1 cellular context compared by ENCODE assay signal in genomic region chr7:151404216-151405011, GRCh38.
TF ChIP-seq lines count a peak whose summit lies in the region.

No MANE protein-coding gene starts in this region.

TF ChIP-seq in K562, 482 proteins besides CTCF, POLR2A, EP300 and RAD21 (continued from another document and continues in another):
- TF ChIP-seq ZBTB33 (CRISPR knock-in tag; IDR thresholded peaks at IDR 0.05): peak; percentile 87
- TF ChIP-seq JUN (IDR thresholded peaks at IDR 0.05; ENCODE audit: borderline replicate concordance, low read depth, low read length): peak; percentile 67; the same call in 1 of the 2 replicates
- TF ChIP-seq JUN (CRISPR knock-in tag; IDR thresholded peaks at IDR 0.05; ENCODE audit: borderline replicate concordance): no peak
- TF ChIP-seq, protein P1, sequence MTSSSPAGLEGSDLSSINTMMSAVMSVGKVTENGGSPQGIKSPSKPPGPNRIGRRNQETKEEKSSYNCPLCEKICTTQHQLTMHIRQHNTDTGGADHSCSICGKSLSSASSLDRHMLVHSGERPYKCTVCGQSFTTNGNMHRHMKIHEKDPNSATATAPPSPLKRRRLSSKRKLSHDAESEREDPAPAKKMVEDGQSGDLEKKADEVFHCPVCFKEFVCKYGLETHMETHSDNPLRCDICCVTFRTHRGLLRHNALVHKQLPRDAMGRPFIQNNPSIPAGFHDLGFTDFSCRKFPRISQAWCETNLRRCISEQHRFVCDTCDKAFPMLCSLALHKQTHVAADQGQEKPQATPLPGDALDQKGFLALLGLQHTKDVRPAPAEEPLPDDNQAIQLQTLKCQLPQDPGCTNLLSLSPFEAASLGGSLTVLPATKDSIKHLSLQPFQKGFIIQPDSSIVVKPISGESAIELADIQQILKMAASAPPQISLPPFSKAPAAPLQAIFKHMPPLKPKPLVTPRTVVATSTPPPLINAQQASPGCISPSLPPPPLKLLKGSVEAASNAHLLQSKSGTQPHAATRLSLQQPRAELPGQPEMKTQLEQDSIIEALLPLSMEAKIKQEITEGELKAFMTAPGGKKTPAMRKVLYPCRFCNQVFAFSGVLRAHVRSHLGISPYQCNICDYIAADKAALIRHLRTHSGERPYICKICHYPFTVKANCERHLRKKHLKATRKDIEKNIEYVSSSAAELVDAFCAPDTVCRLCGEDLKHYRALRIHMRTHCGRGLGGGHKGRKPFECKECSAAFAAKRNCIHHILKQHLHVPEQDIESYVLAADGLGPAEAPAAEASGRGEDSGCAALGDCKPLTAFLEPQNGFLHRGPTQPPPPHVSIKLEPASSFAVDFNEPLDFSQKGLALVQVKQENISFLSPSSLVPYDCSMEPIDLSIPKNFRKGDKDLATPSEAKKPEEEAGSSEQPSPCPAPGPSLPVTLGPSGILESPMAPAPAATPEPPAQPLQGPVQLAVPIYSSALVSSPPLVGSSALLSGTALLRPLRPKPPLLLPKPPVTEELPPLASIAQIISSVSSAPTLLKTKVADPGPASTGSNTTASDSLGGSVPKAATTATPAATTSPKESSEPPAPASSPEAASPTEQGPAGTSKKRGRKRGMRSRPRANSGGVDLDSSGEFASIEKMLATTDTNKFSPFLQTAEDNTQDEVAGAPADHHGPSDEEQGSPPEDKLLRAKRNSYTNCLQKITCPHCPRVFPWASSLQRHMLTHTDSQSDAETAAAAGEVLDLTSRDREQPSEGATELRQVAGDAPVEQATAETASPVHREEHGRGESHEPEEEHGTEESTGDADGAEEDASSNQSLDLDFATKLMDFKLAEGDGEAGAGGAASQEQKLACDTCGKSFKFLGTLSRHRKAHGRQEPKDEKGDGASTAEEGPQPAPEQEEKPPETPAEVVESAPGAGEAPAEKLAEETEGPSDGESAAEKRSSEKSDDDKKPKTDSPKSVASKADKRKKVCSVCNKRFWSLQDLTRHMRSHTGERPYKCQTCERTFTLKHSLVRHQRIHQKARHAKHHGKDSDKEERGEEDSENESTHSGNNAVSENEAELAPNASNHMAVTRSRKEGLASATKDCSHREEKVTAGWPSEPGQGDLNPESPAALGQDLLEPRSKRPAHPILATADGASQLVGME (CRISPR knock-in tag; IDR thresholded peaks at IDR 0.05): no peak
- 0 out of 2 replicates have a peak, but pooled peaks have one; percentile 21 for TF ChIP-seq MBD2 (IDR thresholded peaks at IDR 0.05; ENCODE audit: borderline replicate concordance, low read depth)
- TF ChIP-seq TBL1XR1 (IDR thresholded peaks at IDR 0.05; ENCODE audit: low read length in 2 of 2): 0 out of 4 replicates have a peak, but pooled peaks of 1 of the 2 experiments have one; percentile 2
- TF ChIP-seq ZNF197 (CRISPR knock-in tag; IDR thresholded peaks at IDR 0.05; ENCODE audit: low read depth): 0 out of 2 replicates have a peak, but pooled peaks have one; percentile 26
- TF ChIP-seq ZBTB8A (IDR thresholded peaks at IDR 0.05; ENCODE audit: partially characterized antibody): no peak
- 0 out of 3 replicates have a peak, but pooled peaks of 1 of the 2 experiments have one; percentile 7 for TF ChIP-seq CBX3 (IDR thresholded peaks at IDR 0.05; ENCODE audit: borderline replicate concordance in 1 of 2, low read length in 2 of 2)
- TF ChIP-seq, protein P2, sequence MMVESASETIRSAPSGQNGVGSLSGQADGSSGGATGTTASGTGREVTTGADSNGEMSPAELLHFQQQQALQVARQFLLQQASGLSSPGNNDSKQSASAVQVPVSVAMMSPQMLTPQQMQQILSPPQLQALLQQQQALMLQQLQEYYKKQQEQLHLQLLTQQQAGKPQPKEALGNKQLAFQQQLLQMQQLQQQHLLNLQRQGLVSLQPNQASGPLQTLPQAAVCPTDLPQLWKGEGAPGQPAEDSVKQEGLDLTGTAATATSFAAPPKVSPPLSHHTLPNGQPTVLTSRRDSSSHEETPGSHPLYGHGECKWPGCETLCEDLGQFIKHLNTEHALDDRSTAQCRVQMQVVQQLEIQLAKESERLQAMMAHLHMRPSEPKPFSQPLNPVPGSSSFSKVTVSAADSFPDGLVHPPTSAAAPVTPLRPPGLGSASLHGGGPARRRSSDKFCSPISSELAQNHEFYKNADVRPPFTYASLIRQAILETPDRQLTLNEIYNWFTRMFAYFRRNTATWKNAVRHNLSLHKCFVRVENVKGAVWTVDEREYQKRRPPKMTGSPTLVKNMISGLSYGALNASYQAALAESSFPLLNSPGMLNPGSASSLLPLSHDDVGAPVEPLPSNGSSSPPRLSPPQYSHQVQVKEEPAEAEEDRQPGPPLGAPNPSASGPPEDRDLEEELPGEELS (CRISPR knock-in tag; IDR thresholded peaks at IDR 0.05; ENCODE audit: borderline replicate concordance): peak; percentile 44; the same call in 1 of the 2 replicates
- TF ChIP-seq, protein P3, sequence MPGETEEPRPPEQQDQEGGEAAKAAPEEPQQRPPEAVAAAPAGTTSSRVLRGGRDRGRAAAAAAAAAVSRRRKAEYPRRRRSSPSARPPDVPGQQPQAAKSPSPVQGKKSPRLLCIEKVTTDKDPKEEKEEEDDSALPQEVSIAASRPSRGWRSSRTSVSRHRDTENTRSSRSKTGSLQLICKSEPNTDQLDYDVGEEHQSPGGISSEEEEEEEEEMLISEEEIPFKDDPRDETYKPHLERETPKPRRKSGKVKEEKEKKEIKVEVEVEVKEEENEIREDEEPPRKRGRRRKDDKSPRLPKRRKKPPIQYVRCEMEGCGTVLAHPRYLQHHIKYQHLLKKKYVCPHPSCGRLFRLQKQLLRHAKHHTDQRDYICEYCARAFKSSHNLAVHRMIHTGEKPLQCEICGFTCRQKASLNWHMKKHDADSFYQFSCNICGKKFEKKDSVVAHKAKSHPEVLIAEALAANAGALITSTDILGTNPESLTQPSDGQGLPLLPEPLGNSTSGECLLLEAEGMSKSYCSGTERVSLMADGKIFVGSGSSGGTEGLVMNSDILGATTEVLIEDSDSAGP (CRISPR knock-in tag; IDR thresholded peaks at IDR 0.05): no peak
- no peak for TF ChIP-seq TAF7 (tag; IDR thresholded peaks at IDR 0.05)
- no peak for TF ChIP-seq BMI1 (IDR thresholded peaks at IDR 0.05; ENCODE audit: low read length)
- peak; percentile 83; the same call in 1 of the 2 replicates for TF ChIP-seq ZBTB7A (IDR thresholded peaks at IDR 0.05; ENCODE audit: borderline replicate concordance, control insufficient read depth, low read depth, low read length)
- TF ChIP-seq CREM (IDR thresholded peaks at IDR 0.05; ENCODE audit: low read depth): peak; percentile 54
- no peak for TF ChIP-seq NR1H2 (CRISPR knock-in tag; IDR thresholded peaks at IDR 0.05)
- TF ChIP-seq GTF2E2 (tag; IDR thresholded peaks at IDR 0.05): peak; percentile 64; the same call in 1 of the 2 replicates
- no peak for TF ChIP-seq ZNF354B (CRISPR knock-in tag; IDR thresholded peaks at IDR 0.05)
- peak; percentile 58; the same call in 1 of the 2 replicates for TF ChIP-seq RNF2 (IDR thresholded peaks at IDR 0.05)
- TF ChIP-seq ZNF184 (CRISPR knock-in tag; IDR thresholded peaks at IDR 0.05): no peak
- 0 out of 2 replicates have a peak, but pooled peaks have one; percentile 16 for TF ChIP-seq MEF2D (tag; conservative IDR thresholded peaks at IDR 0.05; ENCODE audit: low read depth)
- TF ChIP-seq YY1 (IDR thresholded peaks at IDR 0.05; ENCODE audit: borderline replicate concordance in 1 of 3, control insufficient read depth in 1 of 3, extremely low read depth in 1 of 3, insufficient read depth in 3 of 3, insufficient read length in 1 of 3, insufficient replicate concordance in 2 of 3, low read depth in 1 of 3, low read length in 2 of 3): peak in 1 of 3 experiments; percentile 59
- TF ChIP-seq, protein P4, sequence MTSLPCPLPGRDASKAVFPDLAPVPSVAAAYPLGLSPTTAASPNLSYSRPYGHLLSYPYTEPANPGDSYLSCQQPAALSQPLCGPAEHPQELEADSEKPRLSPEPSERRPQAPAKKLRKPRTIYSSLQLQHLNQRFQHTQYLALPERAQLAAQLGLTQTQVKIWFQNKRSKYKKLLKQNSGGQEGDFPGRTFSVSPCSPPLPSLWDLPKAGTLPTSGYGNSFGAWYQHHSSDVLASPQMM (CRISPR knock-in tag; IDR thresholded peaks at IDR 0.05): no peak
- TF ChIP-seq MITF (IDR thresholded peaks at IDR 0.05): peak; percentile 38; the same call in 1 of the 2 replicates
- TF ChIP-seq RUNX1 (IDR thresholded peaks at IDR 0.05; ENCODE audit: low read depth): 0 out of 2 replicates have a peak, but pooled peaks have one; percentile 68
- TF ChIP-seq CBFA2T2 (conservative IDR thresholded peaks at IDR 0.05): peak; percentile 24; the same call in 1 of the 2 replicates
- TF ChIP-seq NFIX (CRISPR knock-in tag; IDR thresholded peaks at IDR 0.05; ENCODE audit: low read depth): no peak
- TF ChIP-seq, protein P5, sequence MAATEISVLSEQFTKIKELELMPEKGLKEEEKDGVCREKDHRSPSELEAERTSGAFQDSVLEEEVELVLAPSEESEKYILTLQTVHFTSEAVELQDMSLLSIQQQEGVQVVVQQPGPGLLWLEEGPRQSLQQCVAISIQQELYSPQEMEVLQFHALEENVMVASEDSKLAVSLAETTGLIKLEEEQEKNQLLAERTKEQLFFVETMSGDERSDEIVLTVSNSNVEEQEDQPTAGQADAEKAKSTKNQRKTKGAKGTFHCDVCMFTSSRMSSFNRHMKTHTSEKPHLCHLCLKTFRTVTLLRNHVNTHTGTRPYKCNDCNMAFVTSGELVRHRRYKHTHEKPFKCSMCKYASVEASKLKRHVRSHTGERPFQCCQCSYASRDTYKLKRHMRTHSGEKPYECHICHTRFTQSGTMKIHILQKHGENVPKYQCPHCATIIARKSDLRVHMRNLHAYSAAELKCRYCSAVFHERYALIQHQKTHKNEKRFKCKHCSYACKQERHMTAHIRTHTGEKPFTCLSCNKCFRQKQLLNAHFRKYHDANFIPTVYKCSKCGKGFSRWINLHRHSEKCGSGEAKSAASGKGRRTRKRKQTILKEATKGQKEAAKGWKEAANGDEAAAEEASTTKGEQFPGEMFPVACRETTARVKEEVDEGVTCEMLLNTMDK (IDR thresholded peaks at IDR 0.05; ENCODE audit: borderline replicate concordance, insufficient read depth, low read depth, low read length, poor library complexity, severe bottlenecking): peak; percentile 12
- TF ChIP-seq MTA3 (IDR thresholded peaks at IDR 0.05; ENCODE audit: borderline replicate concordance): no peak
- peak; percentile 39; the same call in 1 of the 2 replicates for TF ChIP-seq PHF21A (IDR thresholded peaks at IDR 0.05; ENCODE audit: borderline replicate concordance, low read depth)
- 0 out of 2 replicates have a peak, but pooled peaks have one; percentile 27 for TF ChIP-seq CREB1 (IDR thresholded peaks at IDR 0.05)
- 0 out of 2 replicates have a peak, but pooled peaks have one; percentile 25 for TF ChIP-seq CREB1 (CRISPR knock-in tag; IDR thresholded peaks at IDR 0.05)
- TF ChIP-seq ETV6 (IDR thresholded peaks at IDR 0.05; ENCODE audit: borderline replicate concordance in 1 of 2, low read depth in 2 of 2, low read length in 1 of 2): no peak
- TF ChIP-seq ETV6 (CRISPR knock-in tag; IDR thresholded peaks at IDR 0.05; ENCODE audit: borderline replicate concordance): no peak
- no peak for TF ChIP-seq RBM34 (IDR thresholded peaks at IDR 0.05; ENCODE audit: borderline replicate concordance, insufficient read depth, low read length)
- TF ChIP-seq POLR2H (tag; IDR thresholded peaks at IDR 0.05; ENCODE audit: low read depth): no peak
- TF ChIP-seq FOXJ2 (tag; IDR thresholded peaks at IDR 0.05): no peak
- TF ChIP-seq HDAC8 (tag; IDR thresholded peaks at IDR 0.05): no peak
- TF ChIP-seq TBP (optimal IDR thresholded peaks at IDR 0.05; ENCODE audit: low read depth, low read length): peak; percentile 52
- TF ChIP-seq RFX7 (CRISPR knock-in tag; IDR thresholded peaks at IDR 0.05): no peak
- no peak for TF ChIP-seq SFPQ (IDR thresholded peaks at IDR 0.05; ENCODE audit: low read depth, low read length)
